Comparison of ENCODE assay signal across 8 cellular contexts in the genomic region with DNA sequence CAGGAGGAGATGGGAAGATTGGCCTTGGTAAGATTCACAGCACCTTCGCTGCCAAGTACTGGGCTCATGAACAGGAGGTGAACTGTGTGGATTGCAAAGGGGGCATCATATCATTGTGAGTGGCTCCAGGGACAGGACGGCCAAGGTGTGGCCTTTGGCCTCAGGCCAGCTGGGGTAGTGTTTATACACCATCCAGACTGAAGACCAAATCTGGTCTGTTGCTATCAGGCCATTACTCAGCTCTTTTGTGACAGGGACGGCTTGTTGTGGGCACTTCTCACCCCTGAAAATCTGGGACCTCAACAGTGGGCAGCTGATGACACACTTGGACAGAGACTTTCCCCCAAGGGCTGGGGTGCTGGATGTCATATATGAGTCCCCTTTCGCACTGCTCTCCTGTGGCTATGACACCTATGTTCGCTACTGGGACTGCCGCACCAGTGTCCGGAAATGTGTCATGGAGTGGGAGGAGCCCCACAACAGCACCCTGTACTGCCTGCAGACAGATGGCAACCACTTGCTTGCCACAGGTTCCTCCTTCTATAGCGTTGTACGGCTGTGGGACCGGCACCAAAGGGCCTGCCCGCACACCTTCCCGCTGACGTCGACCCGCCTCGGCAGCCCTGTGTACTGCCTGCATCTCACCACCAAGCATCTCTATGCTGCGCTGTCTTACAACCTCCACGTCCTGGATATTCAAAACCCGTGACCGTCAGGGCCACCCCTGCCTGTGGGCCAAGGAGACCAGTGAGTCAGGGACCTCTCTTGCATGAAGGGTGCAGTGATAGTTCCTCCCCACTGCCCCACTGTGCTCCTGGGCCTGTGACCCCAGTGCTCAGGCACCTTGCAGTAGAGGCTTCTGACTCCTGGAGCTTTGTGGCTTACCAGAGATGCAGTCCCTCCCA.
A peak's percentile ranks its signal among the peaks of the same experiment; 100 is the strongest.
DNase-seq lines count a peak whose midpoint lies in the region; ATAC-seq lines count a peak whose summit lies in the region.

No MANE protein-coding gene starts in this region.

- H2AK5ac ChIP-seq in neuronal stem cell (ENCODE audit: low read depth, low read length) = peak overlapping the region; percentile 43

- peak overlapping the region; percentile 51 to 69 for H3K27ac Mint-ChIP-seq in T-cell
- H3K27ac Mint-ChIP-seq in activated naive CD8-positive, alpha-beta T cell treated with anti-CD3 and anti-CD28 coated beads, Interleukin-2, amount 10 ng/mL, durations not matched to agents 7 days and 5 days = peak overlapping the region; percentile 15

- H3K14ac ChIP-seq in neuronal stem cell (ENCODE audit: low read length) = no peak overlapping the region

- peaks cover 6% of the 10 kb centered on the region; the same call in 1 of the 2 replicates for H3K79me2 ChIP-seq in GM23248 (ENCODE audit: insufficient read depth)

- DNase-seq in CD1c-positive myeloid dendritic cell (ENCODE audit: extremely low spot score) = peak; percentile 36
- peak in 33 of 34 experiments; percentile 36 to 82 (median 61) for DNase-seq in T-cell
- no peak for DNase-seq in activated naive CD8-positive, alpha-beta T cell treated with anti-CD3 and anti-CD28 coated beads, Interleukin-2, amount 10 ng/mL, durations not matched to agents 7 days and 5 days
- DNase-seq in neuronal stem cell (ENCODE audit: low spot score) = no peak
- DNase-seq in globus pallidus (ENCODE audit: low spot score) = no peak
- DNase-seq in GM23248 = no peak
- DNase-seq in HuH-7.5 (ENCODE audit: low spot score) = no peak

- POLR2A ChIA-PET in T-cell (lab: Charles Lee) = no interaction called here
- POLR2A ChIA-PET in activated naive CD8-positive, alpha-beta T cell treated with anti-CD3 and anti-CD28 coated beads, Interleukin-2, amount 10 ng/mL, durations not matched to agents 7 days and 5 days (lab: Charles Lee) = no interaction called here

- no peak overlapping the region for H2BK5ac ChIP-seq in neuronal stem cell (ENCODE audit: low read length)

- H3K9me3 ChIP-seq in neuronal stem cell (replicated peaks in 1 of 2; ENCODE audit: control insufficient read depth in 2 of 2, insufficient read depth in 1 of 2, low read depth in 1 of 2, low read length in 2 of 2) (peaks cover 0 to 2% of the 10 kb centered on the region in 2 donors), GM23248 (ENCODE audit: low read depth) (no peaks in the 10 kb centered on the region)

- peaks cover 21% of the 10 kb centered on the region for H3K36me3 Mint-ChIP-seq in T-cell
- no peaks in the 10 kb centered on the region for H3K36me3 Mint-ChIP-seq in activated naive CD8-positive, alpha-beta T cell treated with anti-CD3 and anti-CD28 coated beads, Interleukin-2, amount 10 ng/mL, durations not matched to agents 7 days and 5 days

- no peak overlapping the region for H4K8ac ChIP-seq in neuronal stem cell (ENCODE audit: low read depth, low read length)

- ATAC-seq in T-cell (replicated peaks in 1 of 4) (peak; percentile 74 to 97 (median 84)), HG02588 (IDR thresholded peaks at IDR 0.05; ENCODE audit: unreplicated experiment) (no peak)
- ATAC-seq in activated naive CD8-positive, alpha-beta T cell treated with anti-CD3 and anti-CD28 coated beads, Interleukin-2, amount 10 ng/mL, durations not matched to agents 7 days and 5 days (ENCODE audit: low read depth) = peak; percentile 79

- in situ Hi-C loops in GM23248 (cut with MboI) = no loop called here

- H3K4me3 ChIP-seq in neuronal stem cell (ENCODE audit: low read length in 2 of 2) (no peak overlapping the region), GM23248 (no peak overlapping the region)

- CTCF ChIA-PET in T-cell (lab: Charles Lee) = interaction anchor here (1.0 to 1.3 kb wide), 2 partner anchors 15 to 90 kb away, joined by 3 to 6 read pairs; no protein-coding TSS in a partner anchor

- no peak overlapping the region for H3K18ac ChIP-seq in neuronal stem cell (ENCODE audit: low read length)

- no peak overlapping the region for H2BK120ac ChIP-seq in neuronal stem cell (ENCODE audit: low read depth, low read length)

- no peaks in the 10 kb centered on the region for H4K20me1 ChIP-seq in GM23248 (ENCODE audit: insufficient read depth)

- H3K4me2 ChIP-seq in neuronal stem cell (ENCODE audit: insufficient read depth, low read length, poor library complexity, severe bottlenecking) (no peak overlapping the region), GM23248 (ENCODE audit: unreplicated experiment) (no peak overlapping the region)

- no peaks in the 10 kb centered on the region for H3K27me3 Mint-ChIP-seq in T-cell
- H3K27me3 Mint-ChIP-seq in activated naive CD8-positive, alpha-beta T cell treated with anti-CD3 and anti-CD28 coated beads, Interleukin-2, amount 10 ng/mL, durations not matched to agents 7 days and 5 days = no peaks in the 10 kb centered on the region

- no peaks in the 10 kb centered on the region for H3K9me3 Mint-ChIP-seq in T-cell
- H3K9me3 Mint-ChIP-seq in activated naive CD8-positive, alpha-beta T cell treated with anti-CD3 and anti-CD28 coated beads, Interleukin-2, amount 10 ng/mL, durations not matched to agents 7 days and 5 days = no peaks in the 10 kb centered on the region

- H4K91ac ChIP-seq in neuronal stem cell (ENCODE audit: low read depth, low read length, poor library complexity) = no peak overlapping the region

- H3K9me2 ChIP-seq in GM23248 (ENCODE audit: insufficient read depth) = no peaks in the 10 kb centered on the region

- no peak overlapping the region for H2BK15ac ChIP-seq in neuronal stem cell (ENCODE audit: low read length)

- H2BK12ac ChIP-seq in neuronal stem cell (ENCODE audit: low read length) = peak overlapping the region; percentile 30

- no peaks in the 10 kb centered on the region for H3F3A ChIP-seq in GM23248 (ENCODE audit: insufficient read depth)

- no CpG with 5 or more reads among the region's 20 CpGs for WGBS in neuronal stem cell (ENCODE audit: extremely low coverage in 2 of 2, insufficient read length in 2 of 2, insufficient replicate concordance in 1 of 2), 2 donors
- 93 to 94% methylated on average over 20 of the region's 20 CpGs for WGBS in GM23248 (ENCODE audit: low coverage in 1 of 2, low lambda C conversion rate in 2 of 2, missing lambda C conversion rate in 2 of 2), 2 experiments

- H3K27ac ChIP-seq in neuronal stem cell (replicated peaks; ENCODE audit: low read length) (no peak overlapping the region), GM23248 (no peak overlapping the region)

- no peak overlapping the region for H3K9ac ChIP-seq in neuronal stem cell (ENCODE audit: low read depth, low read length, poor library complexity)
- H3K9ac ChIP-seq in GM23248 = no peak overlapping the region

- no peak overlapping the region for H3K4me3 Mint-ChIP-seq in T-cell
- no peak overlapping the region for H3K4me3 Mint-ChIP-seq in activated naive CD8-positive, alpha-beta T cell treated with anti-CD3 and anti-CD28 coated beads, Interleukin-2, amount 10 ng/mL, durations not matched to agents 7 days and 5 days

- no peaks in the 10 kb centered on the region for H3K27me3 ChIP-seq in neuronal stem cell (ENCODE audit: control insufficient read depth in 3 of 3, insufficient read depth in 3 of 3, low read depth in 1 of 3, low read length in 3 of 3)
- no peaks in the 10 kb centered on the region for H3K27me3 ChIP-seq in GM23248 (replicated peaks; ENCODE audit: insufficient read depth)

- H2AFZ ChIP-seq in neuronal stem cell (ENCODE audit: low read length) (no peak overlapping the region), GM23248 (no peak overlapping the region)

- H3K4me1 ChIP-seq in neuronal stem cell (ENCODE audit: control insufficient read depth in 2 of 2, insufficient read depth in 1 of 2, low read depth in 1 of 2, low read length in 2 of 2) (peaks cover 1 to 2% of the 10 kb centered on the region in 2 donors), GM23248 (ENCODE audit: insufficient read depth) (no peaks in the 10 kb centered on the region)

- H3K79me1 ChIP-seq in neuronal stem cell (ENCODE audit: low read depth, low read length) = peaks cover 8% of the 10 kb centered on the region

- no peak overlapping the region for H3K4ac ChIP-seq in neuronal stem cell (ENCODE audit: low read length)

- H3K23ac ChIP-seq in neuronal stem cell (ENCODE audit: low read depth, low read length, poor library complexity) = peak overlapping the region; percentile 86

- H3K36me3 ChIP-seq in neuronal stem cell (replicated peaks in 1 of 2; ENCODE audit: control insufficient read depth in 2 of 2, insufficient read depth in 2 of 2, low read length in 2 of 2) = peaks cover 39 to 85% of the 10 kb centered on the region in 2 donors
- no peaks in the 10 kb centered on the region for H3K36me3 ChIP-seq in GM23248 (ENCODE audit: low read depth)

- H3K4me1 Mint-ChIP-seq in T-cell = peaks cover 0 to 10% (median 4%) of the 10 kb centered on the region in 3 donors
- peaks cover 4% of the 10 kb centered on the region for H3K4me1 Mint-ChIP-seq in activated naive CD8-positive, alpha-beta T cell treated with anti-CD3 and anti-CD28 coated beads, Interleukin-2, amount 10 ng/mL, durations not matched to agents 7 days and 5 days

Comparison
In these comparisons a context has a peak if more than half of its experiments do, and no peak if none do; other contexts are left out.
1. DNase-seq: peak in CD1c-positive myeloid dendritic cell (single experiment) and T-cell (33 of 34); none in activated naive CD8-positive, alpha-beta T cell treated with anti-CD3 and anti-CD28 coated beads, Interleukin-2, amount 10 ng/mL, durations not matched to agents 7 days and 5 days (single experiment), neuronal stem cell (single experiment), globus pallidus (single experiment), GM23248 (single experiment) and HuH-7.5 (single experiment).